In genomic region chr6:63573140-63573898, GRCh38 we compare ENCODE assay signal across 8 cellular contexts. TPM values are rescaled to one million over a fixed set of nuclear protein-coding genes. Genes with fewer than 3 reads are reported as not detected.
DNase-seq lines count a peak whose midpoint lies in the region; ATAC-seq and TF ChIP-seq lines count a peak whose summit lies in the region.

No MANE protein-coding gene starts in this region.

- no peaks in the 10 kb centered on the region for H3K27me3 Mint-ChIP-seq in central memory CD8-positive, alpha-beta T cell

- ATAC-seq in GM18511 (IDR thresholded peaks at IDR 0.05; ENCODE audit: unreplicated experiment) = peak; percentile 54
- ATAC-seq in HG03039 (IDR thresholded peaks at IDR 0.05; ENCODE audit: unreplicated experiment) = peak; percentile 40
- ATAC-seq in central memory CD8-positive, alpha-beta T cell (replicated peaks; ENCODE audit: extremely low read depth, poor library complexity, severe bottlenecking) = peak; percentile 45

- H3K36me3 Mint-ChIP-seq in central memory CD8-positive, alpha-beta T cell (ENCODE audit: insufficient read depth) = peaks cover 33% of the 10 kb centered on the region

- peaks cover 30% of the 10 kb centered on the region for H3K4me1 Mint-ChIP-seq in central memory CD8-positive, alpha-beta T cell

- H3K27me3 ChIP-seq in kidney epithelial cell (ENCODE audit: control insufficient read depth, insufficient read depth, low read length) = no peaks in the 10 kb centered on the region

- H3K4me3 ChIP-seq in kidney epithelial cell (ENCODE audit: low read depth, low read length) = peak overlapping the region; percentile 99

- peak overlapping the region; percentile 88 for H3K4me3 Mint-ChIP-seq in central memory CD8-positive, alpha-beta T cell

- H3K27ac Mint-ChIP-seq in central memory CD8-positive, alpha-beta T cell (ENCODE audit: low read depth) = peak overlapping the region; percentile 90

- no peaks in the 10 kb centered on the region for H3K36me3 ChIP-seq in kidney epithelial cell (ENCODE audit: control insufficient read depth, insufficient read depth, low read length)

- DNase-seq in A172 (ENCODE audit: low spot score) (peak; percentile 53), NCI-H2107 (lab: John Stamatoyannopoulos, UW) (peak; percentile 63), kidney epithelial cell (ENCODE audit: low read depth) (no peak)
- peak; percentile 37 for DNase-seq in activated CD4-positive, CD25-positive, alpha-beta regulatory T cell treated with anti-CD3 and anti-CD28 coated beads, Interleukin-2, amount 50 U/mL, for 16 hours (ENCODE audit: low read depth, low spot score)
- DNase-seq in central memory CD8-positive, alpha-beta T cell (ENCODE audit: low spot score in 2 of 2) = peak; percentile 51 to 58
- DNase-seq in stimulated activated CD4-positive, alpha-beta T cell treated with anti-CD3 and anti-CD28 coated beads, Interleukin-1b, Interleukin-23, amount 100 ng/mL, for 1 hour (ENCODE audit: low read depth in 2 of 2) = peak; percentile 7 to 31

- no peak for TF ChIP-seq CTCF in kidney epithelial cell (IDR thresholded peaks at IDR 0.05; ENCODE audit: insufficient read depth, low read length, poor library complexity, severe bottlenecking)

- no peaks in the 10 kb centered on the region for H3K9me3 Mint-ChIP-seq in central memory CD8-positive, alpha-beta T cell

RNA-seq across cellular contexts. Expression of gene PTP4A1, which starts 1.0 kb away (rescaled TPM):
- total RNA-seq in A172 (2014; rRNA removed; shearing (Covaris generic)) = 13.5 and 14.4 TPM in 2 replicates
- 44.2 and 48.4 TPM in 2 replicates for total RNA-seq in kidney epithelial cell
